In the genomic region with DNA sequence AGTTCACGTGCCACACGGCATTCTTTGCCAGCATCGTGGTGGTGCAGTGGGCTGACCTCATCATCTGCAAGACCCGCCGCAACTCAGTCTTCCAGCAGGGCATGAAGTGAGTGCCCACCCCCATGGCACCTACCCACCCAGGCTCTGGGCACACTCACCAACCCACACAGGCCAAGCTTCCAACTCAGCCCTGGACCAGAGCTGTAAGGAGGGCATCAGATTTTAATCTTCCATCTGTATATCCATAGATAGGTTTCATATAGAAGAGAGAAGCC, we compare ENCODE assay signal across 25 cellular contexts. TPM values are rescaled to one million over a fixed set of nuclear protein-coding genes. Genes with fewer than 3 reads are reported as not detected.
DNase-seq lines count a peak whose midpoint lies in the region; ATAC-seq and TF ChIP-seq lines count a peak whose summit lies in the region.
"Had no signal": no experiment of that assay in that cellular context is flagged by ENCODE, and none has a peak within 500 bp of the region (broad histone marks: within the 10 kb centered on the region; RNA-seq: fewer than 3 reads in every experiment).

No MANE protein-coding gene starts in this region.

- peak overlapping the region; percentile 55 for H3K27ac Mint-ChIP-seq in neural crest cell (ENCODE audit: unreplicated experiment)
- H3K27ac Mint-ChIP-seq: CD8-positive, alpha-beta memory T cell; GM23338 had no signal

- 95 to 98% (median 97%) methylated on average over 5 of the region's 5 CpGs for WGBS in heart left ventricle, 4 donors

- peaks cover 0 to 88% (median 55%) of the 10 kb centered on the region in 9 donors for H3K36me3 ChIP-seq in heart left ventricle
- H3K36me3 ChIP-seq in gastrocnemius medialis = peaks cover 8 to 78% of the 10 kb centered on the region in 2 donors
- no peaks in the 10 kb centered on the region for H3K36me3 ChIP-seq in vagina
- H3K36me3 ChIP-seq: HAP-1 had no signal

- intact Hi-C loops in heart left ventricle (cut with DNase I) (no loop called here), left cardiac atrium (cut with DNase I) (no loop called here), gastrocnemius medialis (cut with DNase I; ENCODE audit: low total_unique reads) (no loop called here), vagina (cut with DNase I) (no loop called here)

- H3K4me1 Mint-ChIP-seq in neural crest cell = peaks cover 10% of the 10 kb centered on the region
- H3K4me1 Mint-ChIP-seq: CD8-positive, alpha-beta memory T cell; GM23338 had no signal

- H3K27me3 Mint-ChIP-seq in neural crest cell (ENCODE audit: low read depth) = no peaks in the 10 kb centered on the region

- no peaks in the 10 kb centered on the region for H3K27me3 ChIP-seq in heart left ventricle
- no peaks in the 10 kb centered on the region for H3K27me3 ChIP-seq in gastrocnemius medialis
- H3K27me3 ChIP-seq in vagina = no peaks in the 10 kb centered on the region

- H3K27ac ChIP-seq in heart left ventricle = peak overlapping the region in 8 of 12 donors; percentile 33 to 76 (median 62)
- peak overlapping the region; percentile 92 to 100 (median 98) for H3K27ac ChIP-seq in gastrocnemius medialis
- H3K27ac ChIP-seq in vagina = no peak overlapping the region
- H3K27ac ChIP-seq: PC-9 had no signal

- TF ChIP-seq CTCF in heart left ventricle (IDR thresholded peaks at IDR 0.05) = no peak
- TF ChIP-seq CTCF in neural crest cell (conservative IDR thresholded peaks at IDR 0.05) = no peak
- no peak for TF ChIP-seq CTCF in gastrocnemius medialis (IDR thresholded peaks at IDR 0.05 in 4 of 5, conservative IDR thresholded peaks at IDR 0.05 in 1 of 5)
- no peak for TF ChIP-seq CTCF in vagina (IDR thresholded peaks at IDR 0.05)

- H3K9me3 ChIP-seq in heart left ventricle (no peaks in the 10 kb centered on the region), gastrocnemius medialis (no peaks in the 10 kb centered on the region), vagina (no peaks in the 10 kb centered on the region)
- H3K9me3 ChIP-seq: HAP-1 had no signal

- no peak for TF ChIP-seq POLR2A in heart left ventricle (IDR thresholded peaks at IDR 0.05)
- TF ChIP-seq POLR2A in gastrocnemius medialis (IDR thresholded peaks at IDR 0.05) = no peak
- no peak for TF ChIP-seq POLR2A in vagina (IDR thresholded peaks at IDR 0.05)

- no peak for DNase-seq in heart left ventricle
- DNase-seq in left cardiac atrium = no peak
- no peak for DNase-seq in neural crest cell (ENCODE audit: low read depth, low spot score)
- DNase-seq in gastrocnemius medialis = peak in 1 of 2 donors; percentile 42
- no peak for DNase-seq in vagina (ENCODE audit: extremely low spot score in 2 of 2)
- DNase-seq in medulla oblongata (ENCODE audit: extremely low spot score) = no peak
- DNase-seq in NCI-H2081 treated with DMSO at 0.1 percent for 48 hours (lab: John Stamatoyannopoulos, UW) = no peak
- DNase-seq: 8988T; AML-193; Calu3; CD8-positive, alpha-beta memory T cell; GF-D8; KBM-7; MM.1S; NCI-H1048; NCI-H1417 treated with DMSO at 0.1 percent for 48 hours; NCI-H187; NCI-H2227 treated with DMSO at 0.1 percent for 48 hours; NCI-H510A; NCI-H748 treated with DMSO at 0.1 percent for 48 hours; PC-9; SHP77 treated with DMSO at 0.1 percent for 48 hours had no signal

- no peak overlapping the region for H3K4me3 ChIP-seq in heart left ventricle
- no peak overlapping the region for H3K4me3 ChIP-seq in gastrocnemius medialis
- no peak overlapping the region for H3K4me3 ChIP-seq in vagina
- H3K4me3 ChIP-seq: GM23338, HAP-1, PC-9 had no signal

- peaks cover 28% of the 10 kb centered on the region for H3K36me3 Mint-ChIP-seq in neural crest cell (ENCODE audit: low read depth)
- H3K36me3 Mint-ChIP-seq: CD8-positive, alpha-beta memory T cell had no signal

- H3K9me3 Mint-ChIP-seq in neural crest cell = no peaks in the 10 kb centered on the region
- H3K9me3 Mint-ChIP-seq: GM23338 had no signal

- no peak for ATAC-seq in heart left ventricle
- ATAC-seq in left cardiac atrium = no peak
- ATAC-seq in gastrocnemius medialis = no peak
- ATAC-seq: GM23338 had no signal

- in situ Hi-C loops in gastrocnemius medialis (cut with MboI; ENCODE audit: low sequenced_read_pairs in 4 of 4) = no loop called here

- H3K4me3 Mint-ChIP-seq in neural crest cell = no peak overlapping the region
- H3K4me3 Mint-ChIP-seq: CD8-positive, alpha-beta memory T cell; GM23338 had no signal

- H3K4me1 ChIP-seq in heart left ventricle (peaks cover 0 to 26% (median 6%) of the 10 kb centered on the region in 12 donors), gastrocnemius medialis (peaks cover 46 to 55% of the 10 kb centered on the region in 2 donors), vagina (no peaks in the 10 kb centered on the region)
- H3K4me1 ChIP-seq: HAP-1 had no signal

RNA-seq across cellular contexts. Expression of a gene that starts 14.5 kb away (rescaled TPM):
- total RNA-seq in heart left ventricle = 1 to 10 TPM in 1 of 9 donors, under 1 TPM in 3, not detected in 5; 0.09 to 1.3 (median 0.29) TPM
- polyA plus RNA-seq in heart left ventricle = under 1 TPM in 1 of 2 donors, not detected in 1; 0.12 TPM
- total RNA-seq in left cardiac atrium = under 1 TPM in 1 of 2 donors, not detected in 1; 0.13 TPM
- total RNA-seq in neural crest cell = 0.20 and 0.35 TPM in 2 replicates
- total RNA-seq in gastrocnemius medialis = under 1 TPM in 2 of 4 donors, not detected in 2; 0.07 to 0.47 TPM
- not detected for total RNA-seq in vagina
- total RNA-seq: Calu3; CD8-positive, alpha-beta memory T cell; HT1080; PC-9 had no signal
- polyA plus RNA-seq: CD8-positive, alpha-beta memory T cell had no signal

RNA-seq across cellular contexts. Expression of a gene that starts 21.3 kb away (rescaled TPM):
- 100 to 1,000 TPM; 115 to 393 (median 280) TPM for total RNA-seq in heart left ventricle
- polyA plus RNA-seq in heart left ventricle = 10 to 100 TPM; 29.5 to 79.3 TPM
- 100 to 1,000 TPM; 114 to 176 TPM for total RNA-seq in left cardiac atrium
- 93.6 and 101 TPM in 2 replicates for total RNA-seq in neural crest cell
- 100 to 1,000 TPM; 281 to 710 (median 413) TPM for total RNA-seq in gastrocnemius medialis
- total RNA-seq in vagina = 11.0 TPM
- total RNA-seq: Calu3; CD8-positive, alpha-beta memory T cell; HT1080 had no signal
- polyA plus RNA-seq: CD8-positive, alpha-beta memory T cell had no signal

RNA-seq across cellular contexts. Expression of a gene that starts 38.4 kb away (rescaled TPM):
- total RNA-seq in heart left ventricle = 10 to 100 TPM; 23.1 to 49.3 (median 24.8) TPM
- 10 to 100 TPM; 15.0 to 30.3 TPM for polyA plus RNA-seq in heart left ventricle
- total RNA-seq in left cardiac atrium = 10 to 100 TPM; 18.8 to 22.1 TPM
- total RNA-seq in neural crest cell = 27.5 and 28.4 TPM in 2 replicates
- total RNA-seq in gastrocnemius medialis = 10 to 100 TPM in 1 of 4 donors, 1 to 10 TPM in 3; 3.4 to 12.8 (median 8.7) TPM
- 21.6 TPM for total RNA-seq in vagina

RNA-seq across cellular contexts. Expression of a gene that starts 53.5 kb away (rescaled TPM):
- total RNA-seq in heart left ventricle (100 to 1,000 TPM in 1 of 9 donors, 10 to 100 TPM in 8; 23.6 to 129 (median 45.9) TPM), left cardiac atrium (10 to 100 TPM; 10.5 to 21.8 TPM), neural crest cell (0.16 and 0.26 TPM in 2 replicates), gastrocnemius medialis (100 to 1,000 TPM; 255 to 894 (median 358) TPM), vagina (not detected)
- 10 to 100 TPM; 35.4 to 55.9 TPM for polyA plus RNA-seq in heart left ventricle
- total RNA-seq: Calu3; CD8-positive, alpha-beta memory T cell; HT1080; PC-9 had no signal
- polyA plus RNA-seq: CD8-positive, alpha-beta memory T cell had no signal

RNA-seq across cellular contexts. Expression of a gene that starts 55.5 kb away (rescaled TPM):
- total RNA-seq in heart left ventricle = under 1 TPM in 2 of 9 donors, not detected in 7; 0.06 to 0.29 TPM
- polyA plus RNA-seq in heart left ventricle = under 1 TPM in 1 of 2 donors, not detected in 1; 0.08 TPM
- total RNA-seq in left cardiac atrium = under 1 TPM in 1 of 2 donors, not detected in 1; 0.06 TPM
- total RNA-seq in neural crest cell = 0.11 and 0.19 TPM in 2 replicates
- total RNA-seq in gastrocnemius medialis = not detected
- not detected for total RNA-seq in vagina
- total RNA-seq: Calu3, HT1080, PC-9 had no signal
- polyA plus RNA-seq: CD8-positive, alpha-beta memory T cell had no signal
